1 cellular context compared by ENCODE assay signal in the genomic region with DNA sequence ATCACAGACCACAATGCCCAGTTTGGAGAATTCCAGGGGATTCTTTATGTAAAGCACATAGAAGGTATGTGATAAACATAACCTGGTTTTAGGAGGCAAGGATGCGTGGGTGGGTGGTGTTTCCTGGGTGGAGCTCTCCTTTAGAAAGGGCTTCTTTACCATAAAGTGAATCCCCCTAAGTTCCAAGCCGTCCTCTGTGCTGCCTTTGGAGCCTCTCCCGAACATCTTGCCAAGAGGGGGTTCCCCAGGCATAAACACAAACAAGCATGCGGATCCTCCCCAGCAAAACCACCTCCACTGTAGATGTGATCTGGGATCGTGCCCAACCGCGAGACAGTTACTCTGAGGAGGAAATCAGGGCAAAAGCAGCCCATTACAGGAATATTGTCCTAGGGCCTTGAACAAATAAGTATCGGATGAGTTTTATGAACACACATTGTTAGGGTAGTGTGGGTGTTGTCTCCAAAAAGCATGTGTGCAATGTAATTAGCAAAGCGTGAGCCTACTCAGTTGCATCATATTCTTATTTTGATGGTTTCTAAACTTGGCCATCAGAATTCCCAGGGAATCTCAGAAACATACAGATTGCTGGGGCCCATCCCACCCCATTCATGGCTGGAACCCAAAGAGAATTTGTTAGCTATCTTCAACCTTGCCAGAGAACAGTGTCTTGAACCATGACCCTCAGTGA.
TF ChIP-seq lines count a peak whose summit lies in the region.

No MANE protein-coding gene starts in this region.

TF ChIP-seq in HepG2, 621 proteins besides CTCF, POLR2A, EP300 and RAD21:
- TF ChIP-seq MYNN (CRISPR knock-in tag; IDR thresholded peaks at IDR 0.05; ENCODE audit: low read depth) (no peak), CEBPB (IDR thresholded peaks at IDR 0.05; ENCODE audit: borderline replicate concordance, low read depth, low read length) (peak; percentile 8; the same call in 1 of the 2 replicates)
